8 cellular contexts compared by ENCODE assay signal in genomic region chr15:75203017-75203907, GRCh38. TPM values are rescaled to one million over a fixed set of nuclear protein-coding genes. Genes with fewer than 3 reads are reported as not detected.
DNase-seq lines count a peak whose midpoint lies in the region; ATAC-seq, FAIRE-seq and TF ChIP-seq lines count a peak whose summit lies in the region.

No MANE protein-coding gene starts in this region.

- no peak for FAIRE-seq in astrocyte (lab: Jason Lieb, UNC)

- ATAC-seq in heart left ventricle (no peak), Right ventricle myocardium superior (ENCODE audit: poor library complexity) (no peak), GM21381 (IDR thresholded peaks at IDR 0.05; ENCODE audit: unreplicated experiment) (no peak), GM19328 (IDR thresholded peaks at IDR 0.05; ENCODE audit: unreplicated experiment) (no peak), HG02610 (IDR thresholded peaks at IDR 0.05; ENCODE audit: unreplicated experiment) (no peak)

- peaks cover 47% of the 10 kb centered on the region for H3K79me2 ChIP-seq in astrocyte (ENCODE audit: insufficient read depth, low read length)

- H3K4me1 Mint-ChIP-seq in astrocyte (ENCODE audit: low read depth, unreplicated experiment) (peaks cover 26% of the 10 kb centered on the region), type B pancreatic cell (ENCODE audit: unreplicated experiment) (peaks cover 28% of the 10 kb centered on the region)

- peaks cover 0 to 86% (median 60%) of the 10 kb centered on the region in 12 donors for H3K4me1 ChIP-seq in heart left ventricle
- H3K4me1 ChIP-seq in astrocyte (ENCODE audit: insufficient read depth, low read length): peaks cover 19% of the 10 kb centered on the region

- TF ChIP-seq POLR2A in heart left ventricle (IDR thresholded peaks at IDR 0.05) (no peak), lower leg skin (IDR thresholded peaks at IDR 0.05) (no peak)

- H3K9me3 ChIP-seq in heart left ventricle (no peaks in the 10 kb centered on the region), astrocyte (ENCODE audit: insufficient read depth, low read depth, low read length) (no peaks in the 10 kb centered on the region)

- H3K4me3 ChIP-seq in heart left ventricle (peak overlapping the region; percentile 61 to 100 (median 89)), astrocyte (ENCODE audit: insufficient read depth, low read depth, low read length) (peak overlapping the region; percentile 86), lower leg skin (ENCODE audit: low read depth, poor library complexity, severe bottlenecking) (peak overlapping the region; percentile 85)

- peak overlapping the region; percentile 98 for H3K4me2 ChIP-seq in astrocyte (ENCODE audit: low read length)

- TF ChIP-seq CTCF in heart left ventricle (IDR thresholded peaks at IDR 0.05): no peak
- TF ChIP-seq CTCF in astrocyte (IDR thresholded peaks at IDR 0.05; ENCODE audit: insufficient read depth, low read depth, low read length): no peak
- no peak for TF ChIP-seq CTCF in lower leg skin (IDR thresholded peaks at IDR 0.05)
- TF ChIP-seq CTCF in type B pancreatic cell (conservative IDR thresholded peaks at IDR 0.05): no peak

- H3K27me3 Mint-ChIP-seq in astrocyte (ENCODE audit: low read depth, unreplicated experiment): peaks cover 12% of the 10 kb centered on the region
- peaks cover 8% of the 10 kb centered on the region for H3K27me3 Mint-ChIP-seq in type B pancreatic cell

- intact Hi-C loops in heart left ventricle (cut with DNase I) (loop anchor here in 9 of 10 donors (1.0 to 10.0 kb wide), 8 partner anchors 76 to 266 kb away; partner anchors contain the start of genes RPP25 (in 3 of the 9), COMMD4 (in 1 of the 9) and COX5A (in 1 of the 9)), Right ventricle myocardium superior (cut with DNase I) (loop anchor here (10.0 kb wide), 1 partner anchor 248 kb away; the partner anchor contains the start of gene RPP25), lower leg skin (cut with DNase I; ENCODE audit: low total_unique reads) (no loop called here)

- H3K27ac ChIP-seq in heart left ventricle: peak overlapping the region; percentile 92 to 99 (median 97)
- peak overlapping the region; percentile 52 for H3K27ac ChIP-seq in astrocyte (ENCODE audit: low read depth, low read length)

- H3K9ac ChIP-seq in astrocyte (ENCODE audit: low read length): peak overlapping the region; percentile 97

- peak overlapping the region; percentile 90 for H3K4me3 Mint-ChIP-seq in astrocyte (ENCODE audit: unreplicated experiment)
- peak overlapping the region; percentile 88 for H3K4me3 Mint-ChIP-seq in type B pancreatic cell

- peak in 1 of 5 donors; percentile 72 for DNase-seq in heart left ventricle
- no peak for DNase-seq in Right ventricle myocardium superior
- DNase-seq in astrocyte (ENCODE audit: low read depth): no peak
- no peak for DNase-seq in lower leg skin (ENCODE audit: low spot score in 2 of 2)
- DNase-seq in type B pancreatic cell (ENCODE audit: extremely low spot score, unreplicated experiment): no peak

- 14 to 25% (median 20%) methylated on average over 11 to 18 of the region's 18 CpGs for WGBS in heart left ventricle, 4 donors
- WGBS in lower leg skin, 2 donors: 7 to 17% methylated on average over 18 of the region's 18 CpGs

- H3K36me3 Mint-ChIP-seq in astrocyte (ENCODE audit: low read depth, unreplicated experiment): no peaks in the 10 kb centered on the region
- no peaks in the 10 kb centered on the region for H3K36me3 Mint-ChIP-seq in type B pancreatic cell

- H3K27me3 ChIP-seq in heart left ventricle (no peaks in the 10 kb centered on the region), astrocyte (ENCODE audit: insufficient read depth, low read length) (peaks cover 22% of the 10 kb centered on the region)

- H3K27ac Mint-ChIP-seq in astrocyte (ENCODE audit: unreplicated experiment): peak overlapping the region; percentile 84
- peak overlapping the region; percentile 91 for H3K27ac Mint-ChIP-seq in type B pancreatic cell

- H3K36me3 ChIP-seq in heart left ventricle: peaks cover 0 to 28% (median 24%) of the 10 kb centered on the region in 9 donors
- H3K36me3 ChIP-seq in astrocyte (ENCODE audit: insufficient read depth, low read length): no peaks in the 10 kb centered on the region

- H2AFZ ChIP-seq in astrocyte (ENCODE audit: low read depth, low read length): peak overlapping the region; percentile 91

- H3K9me3 Mint-ChIP-seq in astrocyte (ENCODE audit: unreplicated experiment) (peaks cover 2% of the 10 kb centered on the region), type B pancreatic cell (no peaks in the 10 kb centered on the region)

- peaks cover 61% of the 10 kb centered on the region for H4K20me1 ChIP-seq in astrocyte (ENCODE audit: insufficient read depth, low read length)

RNA-seq across cellular contexts. Expression of gene C15orf39, which starts 1.6 kb away (rescaled TPM):
- total RNA-seq in heart left ventricle: 10 to 100 TPM in 8 of 9 donors, 1 to 10 TPM in 1; 10.0 to 26.1 (median 13.9) TPM
- polyA plus RNA-seq in heart left ventricle: 10 to 100 TPM in 1 of 2 donors, 1 to 10 TPM in 1; 6.5 to 11.9 TPM
- total RNA-seq in Right ventricle myocardium superior: 15.8 TPM
- 21.6 and 21.8 TPM in 2 replicates for total RNA-seq in astrocyte
- total RNA-seq in lower leg skin: 10 to 100 TPM; 21.9 to 29.3 (median 26.1) TPM
- total RNA-seq in type B pancreatic cell (ENCODE audit: low replicate concordance): 44.5 and 70.3 TPM in 2 replicates

RNA-seq across cellular contexts. Expression of gene GOLGA6C, which starts 54.9 kb away (rescaled TPM):
- total RNA-seq in heart left ventricle: not detected
- polyA plus RNA-seq in heart left ventricle: not detected
- total RNA-seq in Right ventricle myocardium superior: not detected
- not detected in 2 replicates for total RNA-seq in astrocyte
- under 1 TPM in 2 of 4 donors, not detected in 2; 0.69 TPM for total RNA-seq in lower leg skin
- total RNA-seq in type B pancreatic cell (ENCODE audit: low replicate concordance): not detected in 2 replicates
